ENCODE assay signal across 8 cellular contexts in genomic region chr18:32552421-32553030, GRCh38.
DNase-seq lines count a peak whose midpoint lies in the region; ATAC-seq and TF ChIP-seq lines count a peak whose summit lies in the region.

No MANE protein-coding gene starts in this region.

- H3K27me3 ChIP-seq in DND-41 (ENCODE audit: insufficient read depth, low read length, poor library complexity) (no peaks in the 10 kb centered on the region), PC-3 (ENCODE audit: low read length) (no peaks in the 10 kb centered on the region), foreskin keratinocyte (peaks cover 2% of the 10 kb centered on the region), parathyroid adenoma (ENCODE audit: control insufficient read depth, insufficient read depth, low read length) (no peaks in the 10 kb centered on the region), uterus (no peaks in the 10 kb centered on the region)

- H3K9me3 ChIP-seq in DND-41 (ENCODE audit: insufficient read depth, low read length, severe bottlenecking) (no peaks in the 10 kb centered on the region), PC-3 (ENCODE audit: low read length) (no peaks in the 10 kb centered on the region), parathyroid adenoma (ENCODE audit: control insufficient read depth, low read length) (no peaks in the 10 kb centered on the region), uterus (no peaks in the 10 kb centered on the region)

- BruUV-seq in PC-3 (replicated peaks; lab: Mats Ljungman, UMichigan) = no TSS peak

- H2AFZ ChIP-seq in DND-41 (ENCODE audit: low read depth, low read length) (no peak overlapping the region), PC-3 (ENCODE audit: low read length) (no peak overlapping the region), parathyroid adenoma (no peak overlapping the region)

- H3K4me1 ChIP-seq in DND-41 (ENCODE audit: insufficient read depth, low read length) = no peaks in the 10 kb centered on the region
- H3K4me1 ChIP-seq in PC-3 (ENCODE audit: insufficient read depth, low read length) = no peaks in the 10 kb centered on the region
- peaks cover 6% of the 10 kb centered on the region for H3K4me1 ChIP-seq in foreskin keratinocyte
- no peaks in the 10 kb centered on the region for H3K4me1 ChIP-seq in parathyroid adenoma
- no peaks in the 10 kb centered on the region for H3K4me1 ChIP-seq in uterus

- intact Hi-C loops in PC-3 (cut with micrococcal nuclease) = loop anchor here (1.0 kb wide), 2 partner anchors 281 to 394 kb away; no protein-coding TSS in a partner anchor
- intact Hi-C loops in uterus (cut with DNase I; ENCODE audit: low total_unique reads) = no loop called here

- H4K20me1 ChIP-seq in DND-41 (ENCODE audit: insufficient read depth, low read length) (no peaks in the 10 kb centered on the region), PC-3 (ENCODE audit: low read length) (no peaks in the 10 kb centered on the region)

- H3K4me2 ChIP-seq in DND-41 (ENCODE audit: insufficient read depth, low read length) = no peak overlapping the region
- H3K4me2 ChIP-seq in PC-3 (ENCODE audit: low read length) = no peak overlapping the region
- H3K4me2 ChIP-seq in parathyroid adenoma (ENCODE audit: low read length) = no peak overlapping the region

- H3K4me3 ChIP-seq in DND-41 (ENCODE audit: low read depth in 1 of 2, low read length in 2 of 2) (no peak overlapping the region), PC-3 (ENCODE audit: low read length) (no peak overlapping the region), parathyroid adenoma (ENCODE audit: low read depth, low read length) (no peak overlapping the region), uterus (no peak overlapping the region)

- H3K36me3 ChIP-seq in DND-41 (ENCODE audit: insufficient read depth, low read length) (no peaks in the 10 kb centered on the region), PC-3 (ENCODE audit: low read depth, low read length) (no peaks in the 10 kb centered on the region), parathyroid adenoma (ENCODE audit: control insufficient read depth, insufficient read depth, low read length) (no peaks in the 10 kb centered on the region), uterus (no peaks in the 10 kb centered on the region)

- TF ChIP-seq POLR2A in uterus (IDR thresholded peaks at IDR 0.05) = no peak

- H3K9me2 ChIP-seq in PC-3 (replicated peaks; ENCODE audit: low read length) = no peaks in the 10 kb centered on the region

- H3K79me2 ChIP-seq in DND-41 (ENCODE audit: insufficient read depth, low read length) = no peaks in the 10 kb centered on the region
- H3K79me2 ChIP-seq in PC-3 (ENCODE audit: low read length) = no peaks in the 10 kb centered on the region
- H3K79me2 ChIP-seq in parathyroid adenoma = no peaks in the 10 kb centered on the region

- DNase-seq in DND-41 = peak; percentile 59
- peak; percentile 44 for DNase-seq in HT1080 (ENCODE audit: low read depth)
- DNase-seq in PC-3 = peak; percentile 65
- DNase-seq in activated T-cell treated with anti-CD3 and anti-CD28 coated beads, Interleukin-2, amount 50 U/mL, for 48 hours = peak; percentile 43 to 56
- DNase-seq in foreskin keratinocyte = peak in 1 of 2 donors; percentile 51
- peak; percentile 28 to 51 for DNase-seq in uterus

- TF ChIP-seq CTCF in DND-41 (IDR thresholded peaks at IDR 0.05; ENCODE audit: borderline replicate concordance, extremely low read depth, low read length, poor library complexity, severe bottlenecking) (peak; percentile 76), PC-3 (conservative IDR thresholded peaks at IDR 0.05; ENCODE audit: low read depth, low read length) (peak; percentile 57), foreskin keratinocyte (conservative IDR thresholded peaks at IDR 0.05) (peak; percentile 81), parathyroid adenoma (IDR thresholded peaks at IDR 0.05) (peak; percentile 80), uterus (IDR thresholded peaks at IDR 0.05) (peak; percentile 52 to 70 (median 68))

- CTCF ChIA-PET in PC-3 (lab: Charles Lee) = interaction anchor here (0.7 kb wide), 1 partner anchor 394 kb away, joined by 8 read pairs; no protein-coding TSS in a partner anchor

- no peak overlapping the region for H3K27ac ChIP-seq in DND-41 (ENCODE audit: low read length)
- H3K27ac ChIP-seq in PC-3 (ENCODE audit: low read length) = no peak overlapping the region
- no peak overlapping the region for H3K27ac ChIP-seq in foreskin keratinocyte
- H3K27ac ChIP-seq in parathyroid adenoma = no peak overlapping the region
- no peak overlapping the region for H3K27ac ChIP-seq in uterus

- peak; percentile 84 for ATAC-seq in DND-41 (ENCODE audit: insufficient read depth, low read depth)
- peak; percentile 85 for ATAC-seq in GM21515 (IDR thresholded peaks at IDR 0.05; ENCODE audit: unreplicated experiment)
- peak; percentile 66 for ATAC-seq in PC-3
- peak; percentile 79 for ATAC-seq in foreskin keratinocyte

- POLR2A ChIA-PET in PC-3 (lab: Charles Lee; ENCODE audit: unreplicated experiment) = no interaction called here

- H3K9ac ChIP-seq in DND-41 (ENCODE audit: low read depth, low read length) (no peak overlapping the region), PC-3 (ENCODE audit: low read length) (no peak overlapping the region), parathyroid adenoma (no peak overlapping the region)

- H3F3A ChIP-seq in PC-3 (ENCODE audit: low read length, unreplicated experiment) = no peaks in the 10 kb centered on the region
